Comparison of ENCODE assay signal across 7 cellular contexts in genomic region chr10:117004627-117005453, GRCh38. TPM values are rescaled to one million over a fixed set of nuclear protein-coding genes. Genes with fewer than 3 reads are reported as not detected.
DNase-seq lines count a peak whose midpoint lies in the region; ATAC-seq and TF ChIP-seq lines count a peak whose summit lies in the region.

SHTN1 (minus strand) TSS chr10:117005187; CDS start chr10:117005079, 108 bp downstream.

- no peaks in the 10 kb centered on the region for H3K36me3 Mint-ChIP-seq in effector memory CD8-positive, alpha-beta T cell (ENCODE audit: insufficient read depth)

- H3K4me3 ChIP-seq in WI38 (ENCODE audit: low read depth, low read length) = peak within 1 kb of the TSS; percentile 81
- H3K4me3 ChIP-seq in lung = peak within 1 kb of the TSS; percentile 74

- peaks cover 0 to 2% of the 10 kb centered on the region in 2 donors for H3K4me1 Mint-ChIP-seq in effector memory CD8-positive, alpha-beta T cell (ENCODE audit: low read depth in 2 of 2)

- ATAC-seq in GM18498 (IDR thresholded peaks at IDR 0.05; ENCODE audit: unreplicated experiment) (peak; percentile 58), HG02852 (IDR thresholded peaks at IDR 0.05; ENCODE audit: unreplicated experiment) (peak; percentile 50), lung (ENCODE audit: insufficient read depth, low FRiP score) (peak; percentile 90)
- ATAC-seq in effector memory CD8-positive, alpha-beta T cell (replicated peaks) = peak; percentile 31

- H3K27me3 Mint-ChIP-seq in effector memory CD8-positive, alpha-beta T cell = peaks cover 21 to 41% of the 10 kb centered on the region in 2 donors

- TF ChIP-seq CTCF in WI38 (IDR thresholded peaks at IDR 0.05; ENCODE audit: low read depth, low read length) = no peak
- no peak for TF ChIP-seq CTCF in lung (IDR thresholded peaks at IDR 0.05; ENCODE audit: control extremely low read depth, extremely low read depth)

- no peaks in the 10 kb centered on the region for H3K9me3 ChIP-seq in lung (ENCODE audit: control insufficient read depth in 2 of 2, insufficient read depth in 1 of 2, low read length in 1 of 2)

- H3K4me3 Mint-ChIP-seq in effector memory CD8-positive, alpha-beta T cell = peak within 1 kb of the TSS; percentile 47 to 56

- peak; percentile 47 for DNase-seq in NCI-H2081 treated with DMSO at 0.1 percent for 48 hours (lab: John Stamatoyannopoulos, UW)
- DNase-seq in effector memory CD8-positive, alpha-beta T cell = no peak
- peak; percentile 88 for DNase-seq in lung (ENCODE audit: low spot score)
- peak in 2 of 3 experiments; percentile 5 to 16 for DNase-seq in stimulated activated CD4-positive, alpha-beta T cell treated with anti-CD3 and anti-CD28 coated beads, TNF-alpha, amount 100 ng/mL, for 4 hours (ENCODE audit: low read depth in 3 of 3)

- H3K27ac ChIP-seq in lung (ENCODE audit: low read depth in 1 of 2, low read length in 1 of 2) = peak within 1 kb of the TSS in 1 of 2 donors; percentile 97

- peaks cover 0 to 2% of the 10 kb centered on the region in 2 donors for H3K4me1 ChIP-seq in lung (ENCODE audit: control insufficient read depth in 2 of 2, insufficient read depth in 2 of 2, low read length in 2 of 2)

- H3K27ac Mint-ChIP-seq in effector memory CD8-positive, alpha-beta T cell = no peak within 1 kb of the TSS

- 1% methylated on average over 64 to 80 of the region's 80 CpGs for WGBS in lung, 2 donors

- no peaks in the 10 kb centered on the region for H3K9me3 Mint-ChIP-seq in effector memory CD8-positive, alpha-beta T cell

- no peaks in the 10 kb centered on the region for H3K36me3 ChIP-seq in lung (ENCODE audit: control insufficient read depth in 2 of 2, insufficient read depth in 2 of 2, low read length in 2 of 2)

- no peaks in the 10 kb centered on the region for H3K27me3 ChIP-seq in lung (ENCODE audit: control insufficient read depth, insufficient read depth)

RNA-seq across cellular contexts. Expression of gene SHTN1, which starts in this region (rescaled TPM):
- total RNA-seq in lung = 10 to 100 TPM; 14.4 to 28.4 TPM
- polyA plus RNA-seq in lung = 10 to 100 TPM; 14.0 to 19.0 TPM

Comparison
In these comparisons a context has a peak if more than half of its experiments do, and no peak if none do; other contexts are left out.
1. ATAC-seq: peak in every context shown above with its lines; median percentile 90 in lung; 58 in GM18498; 50 in HG02852; 31 in effector memory CD8-positive, alpha-beta T cell.
2. DNase-seq: peak in NCI-H2081 treated with DMSO at 0.1 percent for 48 hours (single experiment), lung (single experiment) and stimulated activated CD4-positive, alpha-beta T cell treated with anti-CD3 and anti-CD28 coated beads, TNF-alpha, amount 100 ng/mL, for 4 hours (2 of 3); none in effector memory CD8-positive, alpha-beta T cell (0 of 3).